Comparison of ENCODE assay signal across 16 cellular contexts in genomic region chr2:62112192-62112591, GRCh38.
DNase-seq lines count a peak whose midpoint lies in the region; ATAC-seq and TF ChIP-seq lines count a peak whose summit lies in the region.
"Had no signal": no experiment of that assay in that cellular context is flagged by ENCODE, and none has a peak within 500 bp of the region (broad histone marks: within the 10 kb centered on the region; RNA-seq: fewer than 3 reads in every experiment).

No MANE protein-coding gene starts in this region.

- DNase-seq in GM03348 (ENCODE audit: low spot score): peak; percentile 24
- DNase-seq in amniotic epithelial cell (ENCODE audit: low read depth): peak; percentile 6
- peak; percentile 80 for DNase-seq in foreskin melanocyte
- no peak for DNase-seq in sigmoid colon
- no peak for DNase-seq in stimulated activated CD4-positive, alpha-beta T cell treated with anti-CD3 and anti-CD28 coated beads, Interleukin-4, amount 100 ng/mL, for 4 hours
- no peak for DNase-seq in Ammon's horn (ENCODE audit: low spot score)
- no peak for DNase-seq in LoVo (ENCODE audit: low spot score)
- DNase-seq: activated CD8-positive, alpha-beta T cell treated with anti-CD3 and anti-CD28 coated beads for 36 hours; head of caudate nucleus; NCI-H345; stimulated activated CD4-positive, alpha-beta T cell treated with anti-CD3 and anti-CD28 coated beads, Interleukin-2, amount 100 ng/mL, for 24 hours; T-helper 9 cell had no signal

- H3K4me1 ChIP-seq in sigmoid colon: peaks cover 0 to 24% (median 21%) of the 10 kb centered on the region in 4 donors

- intact Hi-C loops in sigmoid colon (cut with DNase I): loop anchor here (10.0 kb wide), 1 partner anchor 97 kb away; no protein-coding TSS in a partner anchor

- ATAC-seq in HG03159 (IDR thresholded peaks at IDR 0.05; ENCODE audit: unreplicated experiment): no peak
- ATAC-seq: activated CD8-positive, alpha-beta T cell treated with anti-CD3 and anti-CD28 coated beads for 36 hours; left lobe of liver; stimulated activated effector memory CD8-positive, alpha-beta T cell treated with anti-CD3 and anti-CD28 coated beads, Interleukin-12 subunit alpha, Interleukin-12 subunit beta, amount 100 ng/mL, for 72 hours had no signal

- no peaks in the 10 kb centered on the region for H3K36me3 ChIP-seq in sigmoid colon

- no peak for TF ChIP-seq POLR2A in sigmoid colon (IDR thresholded peaks at IDR 0.05)

- TF ChIP-seq CTCF in sigmoid colon (IDR thresholded peaks at IDR 0.05): no peak

- no peaks in the 10 kb centered on the region for H3K27me3 ChIP-seq in sigmoid colon

- no peak overlapping the region for H3K4me3 ChIP-seq in sigmoid colon

- peak in 1 of 4 donors; percentile 57 for TF ChIP-seq EP300 in sigmoid colon (IDR thresholded peaks at IDR 0.05)

- WGBS in sigmoid colon, 2 donors: 71 to 90% methylated on average over 2 of the region's 2 CpGs

- no peaks in the 10 kb centered on the region for H3K9me3 ChIP-seq in sigmoid colon

- peak overlapping the region in 3 of 4 donors; percentile 54 to 63 (median 59) for H3K27ac ChIP-seq in sigmoid colon
- H3K27ac ChIP-seq: C4-2B had no signal

Comparison
In these comparisons a context has a peak if more than half of its experiments do, and no peak if none do; other contexts are left out.
1. DNase-seq: peak in GM03348 (single experiment), amniotic epithelial cell (single experiment) and foreskin melanocyte (single experiment); none in sigmoid colon (single experiment), stimulated activated CD4-positive, alpha-beta T cell treated with anti-CD3 and anti-CD28 coated beads, Interleukin-4, amount 100 ng/mL, for 4 hours (0 of 2), Ammon's horn (single experiment) and LoVo (single experiment).